9 cellular contexts compared by ENCODE assay signal in genomic region chr3:186532641-186533072, GRCh38. TPM values are rescaled to one million over a fixed set of nuclear protein-coding genes. Genes with fewer than 3 reads are reported as not detected.
DNase-seq lines count a peak whose midpoint lies in the region; ATAC-seq and FAIRE-seq lines count a peak whose summit lies in the region.
"Had no signal": no experiment of that assay in that cellular context is flagged by ENCODE, and none has a peak within 500 bp of the region (broad histone marks: within the 10 kb centered on the region; RNA-seq: fewer than 3 reads in every experiment).

No MANE protein-coding gene starts in this region.

- DNase-seq in MV-4-11 (lab: John Stamatoyannopoulos, UW) (peak; percentile 49), iPS-NIHi11 (ENCODE audit: low spot score) (peak; percentile 38), H7 (no peak), HTR-8/SVneo (ENCODE audit: insufficient read length, low spot score) (no peak), NCI-H1092 treated with DMSO at 0.1 percent for 48 hours (lab: John Stamatoyannopoulos, UW) (no peak)
- no peak for DNase-seq in activated CD8-positive, alpha-beta memory T cell treated with anti-CD3 and anti-CD28 coated beads, Interleukin-2, amount 50 U/mL, for 4 hours
- DNase-seq: Right ventricle myocardium superior had no signal

- no peak overlapping the region for H3K4me3 ChIP-seq in H7 (ENCODE audit: insufficient read depth, low read depth, low read length)

- no peaks in the 10 kb centered on the region for H3K36me3 ChIP-seq in H7 (replicated peaks; ENCODE audit: control insufficient read depth, insufficient read depth, low read length)

- no peaks in the 10 kb centered on the region for H3K27me3 ChIP-seq in H7 (ENCODE audit: control insufficient read depth, insufficient read depth, low read length)

- no peak for FAIRE-seq in HTR-8/SVneo (lab: Jason Lieb, UNC)

- ATAC-seq in GM18517 (IDR thresholded peaks at IDR 0.05; ENCODE audit: unreplicated experiment) (peak; percentile 66), GM21825 (IDR thresholded peaks at IDR 0.05; ENCODE audit: unreplicated experiment) (peak; percentile 54)

RNA-seq across cellular contexts. Expression of gene CRYGS, which starts 11.5 kb away (rescaled TPM):
- 0.81 and 1.8 TPM in 2 replicates for total RNA-seq in H7 (2014; rRNA removed; shearing (Covaris generic))

RNA-seq across cellular contexts. Expression of gene TBCCD1, which starts 34.5 kb away (rescaled TPM):
- 15.2 and 19.6 TPM in 2 replicates for total RNA-seq in H7 (2014; rRNA removed; shearing (Covaris generic))

RNA-seq across cellular contexts. Expression of gene DNAJB11, which starts 37.9 kb away (rescaled TPM):
- 54.7 and 55.1 TPM in 2 replicates for total RNA-seq in H7 (2014; rRNA removed; shearing (Covaris generic))

Comparison
In these comparisons a context has a peak if more than half of its experiments do, and no peak if none do; other contexts are left out.
1. DNase-seq: peak in MV-4-11 (single experiment) and iPS-NIHi11 (single experiment); none in H7 (single experiment), HTR-8/SVneo (single experiment), NCI-H1092 treated with DMSO at 0.1 percent for 48 hours (single experiment) and activated CD8-positive, alpha-beta memory T cell treated with anti-CD3 and anti-CD28 coated beads, Interleukin-2, amount 50 U/mL, for 4 hours (single experiment).